In genomic region chr9:136773386-136774044, GRCh38 we compare ENCODE assay signal across 11 cellular contexts. TPM values are rescaled to one million over a fixed set of nuclear protein-coding genes. Genes with fewer than 3 reads are reported as not detected.
A peak's percentile ranks its signal among the peaks of the same experiment; 100 is the strongest.
DNase-seq lines count a peak whose midpoint lies in the region; ATAC-seq, FAIRE-seq and TF ChIP-seq lines count a peak whose summit lies in the region.
"Had no signal": no experiment of that assay in that cellular context is flagged by ENCODE, and none has a peak within 500 bp of the region (broad histone marks: within the 10 kb centered on the region; RNA-seq: fewer than 3 reads in every experiment).

No MANE protein-coding gene starts in this region.

- no peaks in the 10 kb centered on the region for H4K20me1 ChIP-seq in GM12878 (ENCODE audit: control insufficient read depth, insufficient read depth)

- H3K27ac ChIP-seq in GM12878 (ENCODE audit: control insufficient read depth, insufficient read depth) (no peak overlapping the region), psoas muscle (no peak overlapping the region)

- no peaks in the 10 kb centered on the region for H3K36me3 ChIP-seq in GM12878 (ENCODE audit: control insufficient read depth in 2 of 2, insufficient read depth in 2 of 2, low read length in 1 of 2)
- H3K36me3 ChIP-seq in psoas muscle (ENCODE audit: insufficient read depth in 1 of 2, low read depth in 1 of 2): no peaks in the 10 kb centered on the region

- TF ChIP-seq POLR2A in GM12878 (IDR thresholded peaks at IDR 0.05; ENCODE audit: low read depth, low read length): no peak

- no peak overlapping the region for H3K4me3 ChIP-seq in GM12878
- no peak overlapping the region for H3K4me3 ChIP-seq in psoas muscle

- TF ChIP-seq EP300 in GM12878 (IDR thresholded peaks at IDR 0.05; ENCODE audit: borderline replicate concordance in 1 of 2, control insufficient read depth in 1 of 2, low read depth in 2 of 2, low read length in 2 of 2): no peak

- BruUV-seq in GM12878 (replicated peaks; lab: Mats Ljungman, UMichigan): no TSS peak

- H3K27ac Mint-ChIP-seq in activated CD8-positive, alpha-beta memory T cell treated with anti-CD3 and anti-CD28 coated beads, Interleukin-2, amount 10 ng/mL, durations not matched to agents 7 days and 5 days: no peak overlapping the region
- H3K27ac Mint-ChIP-seq: CD8-positive, alpha-beta memory T cell had no signal

- WGBS in GM12878 (ENCODE audit: insufficient coverage, insufficient replicate concordance, low lambda C conversion rate, missing lambda C conversion rate): 35% methylated on average over 7 of the region's 7 CpGs
- WGBS in psoas muscle, 3 donors: 69 to 75% (median 73%) methylated on average over 7 of the region's 7 CpGs

- no peaks in the 10 kb centered on the region for H3K4me1 Mint-ChIP-seq in activated CD8-positive, alpha-beta memory T cell treated with anti-CD3 and anti-CD28 coated beads, Interleukin-2, amount 10 ng/mL, durations not matched to agents 7 days and 5 days

- H3K9me3 Mint-ChIP-seq in activated CD8-positive, alpha-beta memory T cell treated with anti-CD3 and anti-CD28 coated beads, Interleukin-2, amount 10 ng/mL, durations not matched to agents 7 days and 5 days (ENCODE audit: low read depth): no peaks in the 10 kb centered on the region

- RAD21 ChIA-PET in GM12878 (lab: Charles Lee; ENCODE audit: unreplicated experiment): no interaction called here

- no peaks in the 10 kb centered on the region for H3K79me2 ChIP-seq in GM12878 (ENCODE audit: control insufficient read depth, insufficient read depth, low read length)

- H3K9me3 ChIP-seq in GM12878 (replicated peaks; ENCODE audit: control insufficient read depth, insufficient read depth, low read length) (peaks cover 6% of the 10 kb centered on the region; the same call in 2 of the 3 replicates), psoas muscle (no peaks in the 10 kb centered on the region)

- no peak overlapping the region for H3K4me2 ChIP-seq in GM12878 (ENCODE audit: control insufficient read depth, insufficient read depth)

- H3K4me3 Mint-ChIP-seq in activated CD8-positive, alpha-beta memory T cell treated with anti-CD3 and anti-CD28 coated beads, Interleukin-2, amount 10 ng/mL, durations not matched to agents 7 days and 5 days: no peak overlapping the region
- H3K4me3 Mint-ChIP-seq: CD8-positive, alpha-beta memory T cell had no signal

- peak overlapping the region; percentile 89 for H2AFZ ChIP-seq in GM12878 (ENCODE audit: control insufficient read depth, low read depth, low read length)

- H3K36me3 Mint-ChIP-seq in activated CD8-positive, alpha-beta memory T cell treated with anti-CD3 and anti-CD28 coated beads, Interleukin-2, amount 10 ng/mL, durations not matched to agents 7 days and 5 days: no peaks in the 10 kb centered on the region

- no peaks in the 10 kb centered on the region for H3K4me1 ChIP-seq in GM12878 (ENCODE audit: control insufficient read depth, insufficient read depth, low read length)
- no peaks in the 10 kb centered on the region for H3K4me1 ChIP-seq in psoas muscle

- no peak for FAIRE-seq in GM12878 (lab: Jason Lieb, UNC)

- no peak overlapping the region for H3K9ac ChIP-seq in GM12878 (ENCODE audit: control insufficient read depth, insufficient read depth, low read length)

- peaks cover 16% of the 10 kb centered on the region for H3K27me3 Mint-ChIP-seq in activated CD8-positive, alpha-beta memory T cell treated with anti-CD3 and anti-CD28 coated beads, Interleukin-2, amount 10 ng/mL, durations not matched to agents 7 days and 5 days

- H3K27me3 ChIP-seq in GM12878 (replicated peaks in 1 of 2; ENCODE audit: control insufficient read depth in 2 of 2, insufficient read depth in 2 of 2, low read length in 1 of 2) (no peaks in the 10 kb centered on the region; a peak in 1 of 4 replicates), psoas muscle (ENCODE audit: insufficient read depth in 3 of 3, low read length in 2 of 3) (no peaks in the 10 kb centered on the region)

- intact Hi-C loops in GM12878 (cut with micrococcal nuclease; ENCODE audit: unreplicated experiment): no loop called here
- intact Hi-C loops in psoas muscle (cut with DNase I): no loop called here

- peak; percentile 64 for ATAC-seq in activated CD8-positive, alpha-beta memory T cell treated with anti-CD3 and anti-CD28 coated beads, Interleukin-2, amount 10 ng/mL, durations not matched to agents 7 days and 5 days
- peak; percentile 92 for ATAC-seq in GM12878
- peak; percentile 61 to 75 (median 70) for ATAC-seq in psoas muscle
- no peak for ATAC-seq in GM19455 (IDR thresholded peaks at IDR 0.05; ENCODE audit: unreplicated experiment)

- CTCF ChIA-PET in activated CD8-positive, alpha-beta memory T cell treated with anti-CD3 and anti-CD28 coated beads, Interleukin-2, amount 10 ng/mL, durations not matched to agents 7 days and 5 days (lab: Charles Lee): interaction anchor here (1.3 to 1.9 kb wide), 2 partner anchors 15 to 256 kb away, joined by 3 to 4 read pairs; no protein-coding TSS in a partner anchor
- CTCF ChIA-PET in GM12878 (lab: Yijun Ruan, JAX): interaction anchor here (0.8 to 9.3 kb wide), 2 partner anchors 10 to 15 kb away, joined by 4 to 163 read pairs; partner anchors contain the start of gene LCN8

- no peak for TF ChIP-seq RAD21 in GM12878 (IDR thresholded peaks at IDR 0.05; ENCODE audit: insufficient read depth, low read depth, low read length)

- SMC1A ChIA-PET in GM12878 (lab: Charles Lee; ENCODE audit: uncharacterized antibody, unreplicated experiment): no interaction called here

- in situ Hi-C loops in GM12878 (cut with MboI): no loop called here

- peak; percentile 61 for DNase-seq in activated CD8-positive, alpha-beta memory T cell treated with anti-CD3 and anti-CD28 coated beads, Interleukin-2, amount 10 ng/mL, durations not matched to agents 7 days and 5 days
- DNase-seq in activated CD8-positive, alpha-beta memory T cell treated with anti-CD3 and anti-CD28 coated beads, Interleukin-2, amount 50 U/mL, for 4 hours: no peak
- DNase-seq in NCI-H82 (lab: John Stamatoyannopoulos, UW) (peak; percentile 76), GM12878 (ENCODE audit: low read depth, low spot score) (no peak), psoas muscle (peak in 1 of 2 donors; percentile 60), NCI-H1436 (lab: John Stamatoyannopoulos, UW) (no peak), NCI-H2227 treated with DMSO at 0.1 percent for 48 hours (lab: John Stamatoyannopoulos, UW) (no peak)
- DNase-seq: CD8-positive, alpha-beta memory T cell had no signal

- POLR2A ChIA-PET in GM12878 (lab: Charles Lee): no interaction called here

- no peak for TF ChIP-seq CTCF in GM12878 (IDR thresholded peaks at IDR 0.05 in 2 of 3, conservative IDR thresholded peaks at IDR 0.05 in 1 of 3; ENCODE audit: control insufficient read depth in 2 of 3, extremely low read depth in 1 of 3, insufficient read depth in 1 of 3, low read depth in 3 of 3, low read length in 3 of 3)
- no peak for TF ChIP-seq CTCF in psoas muscle (IDR thresholded peaks at IDR 0.05)

RNA-seq across cellular contexts. Expression of gene LCN15, which starts 9.2 kb away (rescaled TPM):
- total RNA-seq in activated CD8-positive, alpha-beta memory T cell treated with anti-CD3 and anti-CD28 coated beads, Interleukin-2, amount 10 ng/mL, durations not matched to agents 7 days and 5 days: not detected
- 0.33 TPM in 1 of 2 replicates, not detected in the other for total RNA-seq in GM12878 (2013; cell fraction: nucleolus; rRNA removed)
- 0.22 TPM in 1 of 2 replicates, not detected in the other for total RNA-seq in GM12878 (2014; rRNA removed)
- not detected in 2 replicates for total RNA-seq in GM12878 (2014; rRNA removed; fragmentation: Illumina TruSeq; extraction: Trizol)
- total RNA-seq in GM12878 (2021): not detected in 2 replicates
- not detected for polyA plus RNA-seq in GM12878 (2011; ENCODE audit: low read depth)
- not detected in 2 replicates for polyA plus RNA-seq in GM12878 (2011; rRNA removed)
- polyA plus RNA-seq in GM12878 (2011; cell fraction: cytosol; rRNA removed): 0.05 TPM in 1 of 2 replicates, not detected in the other
- 0.04 TPM in 1 of 2 replicates, not detected in the other for polyA plus RNA-seq in GM12878 (2011; cell fraction: nucleus; rRNA removed)
- 0.13 and 0.23 TPM in 2 replicates for polyA plus RNA-seq in GM12878 (2012)
- not detected in 2 replicates for polyA plus RNA-seq in GM12878 (2014; fragmentation: Illumina TruSeq; extraction: Trizol)
- polyA plus RNA-seq in GM12878 (2014; fragmentation: Nextera tagmentation; extraction: Ambion mirVana): not detected
- 0.11 TPM in 1 of 2 replicates, not detected in the other for polyA plus RNA-seq in GM12878 (2014; rRNA removed)
- under 1 TPM; 0.37 to 0.50 TPM for polyA plus RNA-seq in GM12878 (2016; fragmentation: Nextera tagmentation; extraction: Ambion mirVana)
- polyA minus RNA-seq in GM12878 (2011; rRNA and poly(A)+ RNA removed): not detected in 2 replicates
- polyA minus RNA-seq in GM12878 (2011; cell fraction: cytosol; rRNA and poly(A)+ RNA removed): not detected in 2 replicates
- not detected in 2 replicates for polyA minus RNA-seq in GM12878 (2011; cell fraction: nucleus; rRNA and poly(A)+ RNA removed)
- total RNA-seq in psoas muscle: under 1 TPM in 1 of 4 donors, not detected in 3; 0.22 TPM
- 1 to 10 TPM in 1 of 3 donors, under 1 TPM in 1, not detected in 1; 0.14 to 1.4 TPM for polyA plus RNA-seq in psoas muscle
- total RNA-seq: CD8-positive, alpha-beta memory T cell; T-helper 1 cell treated with Interleukin-12 subunit alpha and Interleukin-12 subunit beta and Interleukin-4 antibody, amounts not matched to agents 30 ng/mL and 1 ng/mL, for 36 hours had no signal
- polyA plus RNA-seq: CD8-positive, alpha-beta memory T cell had no signal

RNA-seq across cellular contexts. Expression of gene LCN8, which starts 15.5 kb away (rescaled TPM):
- not detected for total RNA-seq in activated CD8-positive, alpha-beta memory T cell treated with anti-CD3 and anti-CD28 coated beads, Interleukin-2, amount 10 ng/mL, durations not matched to agents 7 days and 5 days
- not detected in 2 replicates for total RNA-seq in GM12878 (2013; cell fraction: nucleolus; rRNA removed)
- total RNA-seq in GM12878 (2014; rRNA removed) (not detected in 2 replicates), GM12878 (2014; rRNA removed; fragmentation: Illumina TruSeq; extraction: Trizol) (not detected in 2 replicates), GM12878 (2021) (not detected in 2 replicates), psoas muscle (1 to 10 TPM in 1 of 4 donors, under 1 TPM in 2, not detected in 1; 0.44 to 1.5 (median 0.50) TPM)
- not detected for polyA plus RNA-seq in GM12878 (2011; ENCODE audit: low read depth)
- polyA plus RNA-seq in GM12878 (2011; rRNA removed) (not detected in 2 replicates), GM12878 (2014; fragmentation: Illumina TruSeq; extraction: Trizol) (not detected in 2 replicates), GM12878 (2014; fragmentation: Nextera tagmentation; extraction: Ambion mirVana) (not detected), GM12878 (2014; rRNA removed) (not detected in 2 replicates), GM12878 (2016; fragmentation: Nextera tagmentation; extraction: Ambion mirVana) (not detected), psoas muscle (under 1 TPM in 2 of 3 donors, not detected in 1; 0.16 to 0.17 TPM)
- not detected in 2 replicates for polyA plus RNA-seq in GM12878 (2011; cell fraction: cytosol; rRNA removed)
- polyA plus RNA-seq in GM12878 (2011; cell fraction: nucleus; rRNA removed): not detected in 2 replicates
- not detected in 2 replicates for polyA plus RNA-seq in GM12878 (2012)
- polyA minus RNA-seq in GM12878 (2011; rRNA and poly(A)+ RNA removed): not detected in 2 replicates
- polyA minus RNA-seq in GM12878 (2011; cell fraction: cytosol; rRNA and poly(A)+ RNA removed): not detected in 2 replicates
- polyA minus RNA-seq in GM12878 (2011; cell fraction: nucleus; rRNA and poly(A)+ RNA removed): not detected in 2 replicates
- total RNA-seq: CD8-positive, alpha-beta memory T cell; dermis microvascular lymphatic vessel endothelial cell; T-helper 1 cell treated with Interleukin-12 subunit alpha and Interleukin-12 subunit beta and Interleukin-4 antibody, amounts not matched to agents 30 ng/mL and 1 ng/mL, for 36 hours had no signal
- polyA plus RNA-seq: CD8-positive, alpha-beta memory T cell had no signal

RNA-seq across cellular contexts. Expression of gene TMEM141, which starts 17.6 kb away (rescaled TPM):
- total RNA-seq in activated CD8-positive, alpha-beta memory T cell treated with anti-CD3 and anti-CD28 coated beads, Interleukin-2, amount 10 ng/mL, durations not matched to agents 7 days and 5 days: 10 to 100 TPM; 31.7 to 32.8 TPM
- 14.3 and 15.9 TPM in 2 replicates for total RNA-seq in GM12878 (2013; cell fraction: nucleolus; rRNA removed)
- total RNA-seq in GM12878 (2014; rRNA removed) (42.5 and 43.1 TPM in 2 replicates), GM12878 (2014; rRNA removed; fragmentation: Illumina TruSeq; extraction: Trizol) (27.4 and 29.2 TPM in 2 replicates), GM12878 (2021) (31.1 and 36.1 TPM in 2 replicates), psoas muscle (10 to 100 TPM; 32.0 to 49.1 (median 45.9) TPM)
- polyA plus RNA-seq in GM12878 (2011; ENCODE audit: low read depth): 6.3 TPM
- polyA plus RNA-seq in GM12878 (2011; rRNA removed) (11.0 and 20.2 TPM in 2 replicates), GM12878 (2014; fragmentation: Illumina TruSeq; extraction: Trizol) (15.2 and 38.1 TPM in 2 replicates), GM12878 (2014; fragmentation: Nextera tagmentation; extraction: Ambion mirVana) (10 to 100 TPM in 1 of 2 experiments, 1 to 10 TPM in 1; 7.8 to 13.3 TPM), GM12878 (2014; rRNA removed) (37.7 and 43.5 TPM in 2 replicates), GM12878 (2016; fragmentation: Nextera tagmentation; extraction: Ambion mirVana) (10 to 100 TPM; 46.7 to 48.6 TPM), psoas muscle (10 to 100 TPM; 49.3 to 89.1 (median 65.1) TPM)
- 35.8 and 37.1 TPM in 2 replicates for polyA plus RNA-seq in GM12878 (2011; cell fraction: cytosol; rRNA removed)
- polyA plus RNA-seq in GM12878 (2011; cell fraction: nucleus; rRNA removed): 23.1 and 24.7 TPM in 2 replicates
- 20.4 and 25.1 TPM in 2 replicates for polyA plus RNA-seq in GM12878 (2012)
- 5.8 and 8.3 TPM in 2 replicates for polyA minus RNA-seq in GM12878 (2011; rRNA and poly(A)+ RNA removed)
- polyA minus RNA-seq in GM12878 (2011; cell fraction: cytosol; rRNA and poly(A)+ RNA removed): 3.5 and 4.1 TPM in 2 replicates
- polyA minus RNA-seq in GM12878 (2011; cell fraction: nucleus; rRNA and poly(A)+ RNA removed): 9.7 and 14.3 TPM in 2 replicates

RNA-seq across cellular contexts. Expression of gene CCDC183, which starts 22.6 kb away (rescaled TPM):
- total RNA-seq in activated CD8-positive, alpha-beta memory T cell treated with anti-CD3 and anti-CD28 coated beads, Interleukin-2, amount 10 ng/mL, durations not matched to agents 7 days and 5 days: under 1 TPM; 0.26 to 0.91 TPM
- total RNA-seq in GM12878 (2013; cell fraction: nucleolus; rRNA removed): 2.4 and 2.5 TPM in 2 replicates
- total RNA-seq in GM12878 (2014; rRNA removed): not detected in 2 replicates
- total RNA-seq in GM12878 (2014; rRNA removed; fragmentation: Illumina TruSeq; extraction: Trizol): not detected in 2 replicates
- 0.27 TPM in 1 of 2 replicates, not detected in the other for total RNA-seq in GM12878 (2021)
- not detected for polyA plus RNA-seq in GM12878 (2011; ENCODE audit: low read depth)
- polyA plus RNA-seq in GM12878 (2011; rRNA removed): 0.26 and 0.43 TPM in 2 replicates
- polyA plus RNA-seq in GM12878 (2011; cell fraction: cytosol; rRNA removed): 0.22 TPM in 2 replicates
- polyA plus RNA-seq in GM12878 (2011; cell fraction: nucleus; rRNA removed): 3.2 and 4.4 TPM in 2 replicates
- 0.51 and 0.93 TPM in 2 replicates for polyA plus RNA-seq in GM12878 (2012)
- 0.04 TPM in 1 of 2 replicates, not detected in the other for polyA plus RNA-seq in GM12878 (2014; fragmentation: Illumina TruSeq; extraction: Trizol)
- polyA plus RNA-seq in GM12878 (2014; fragmentation: Nextera tagmentation; extraction: Ambion mirVana): not detected
- polyA plus RNA-seq in GM12878 (2014; rRNA removed): 0.25 and 0.60 TPM in 2 replicates
- polyA plus RNA-seq in GM12878 (2016; fragmentation: Nextera tagmentation; extraction: Ambion mirVana): 1 to 10 TPM in 1 of 2 experiments, under 1 TPM in 1; 0.55 to 1.2 TPM
- not detected in 2 replicates for polyA minus RNA-seq in GM12878 (2011; rRNA and poly(A)+ RNA removed)
- polyA minus RNA-seq in GM12878 (2011; cell fraction: cytosol; rRNA and poly(A)+ RNA removed): not detected in 2 replicates
- 0.12 TPM in 1 of 2 replicates, not detected in the other for polyA minus RNA-seq in GM12878 (2011; cell fraction: nucleus; rRNA and poly(A)+ RNA removed)
- not detected for total RNA-seq in psoas muscle
- polyA plus RNA-seq in psoas muscle: under 1 TPM in 2 of 3 donors, not detected in 1; 0.03 to 0.08 TPM

RNA-seq across cellular contexts. Expression of gene LCN6, which starts 25.2 kb away (rescaled TPM):
- total RNA-seq in activated CD8-positive, alpha-beta memory T cell treated with anti-CD3 and anti-CD28 coated beads, Interleukin-2, amount 10 ng/mL, durations not matched to agents 7 days and 5 days: not detected
- total RNA-seq in GM12878 (2013; cell fraction: nucleolus; rRNA removed): not detected in 2 replicates
- total RNA-seq in GM12878 (2014; rRNA removed) (not detected in 2 replicates), GM12878 (2014; rRNA removed; fragmentation: Illumina TruSeq; extraction: Trizol) (not detected in 2 replicates), GM12878 (2021) (not detected in 2 replicates), psoas muscle (10 to 100 TPM in 1 of 4 donors, 1 to 10 TPM in 2, under 1 TPM in 1; 0.44 to 14.7 (median 5.5) TPM)
- polyA plus RNA-seq in GM12878 (2011; ENCODE audit: low read depth): not detected
- polyA plus RNA-seq in GM12878 (2011; rRNA removed) (not detected in 2 replicates), GM12878 (2014; fragmentation: Illumina TruSeq; extraction: Trizol) (not detected in 2 replicates), GM12878 (2014; fragmentation: Nextera tagmentation; extraction: Ambion mirVana) (not detected), GM12878 (2014; rRNA removed) (not detected in 2 replicates), GM12878 (2016; fragmentation: Nextera tagmentation; extraction: Ambion mirVana) (not detected), psoas muscle (10 to 100 TPM; 10.7 to 15.0 (median 10.8) TPM)
- polyA plus RNA-seq in GM12878 (2011; cell fraction: cytosol; rRNA removed): not detected in 2 replicates
- polyA plus RNA-seq in GM12878 (2011; cell fraction: nucleus; rRNA removed): not detected in 2 replicates
- polyA plus RNA-seq in GM12878 (2012): not detected in 2 replicates
- polyA minus RNA-seq in GM12878 (2011; rRNA and poly(A)+ RNA removed): not detected in 2 replicates
- polyA minus RNA-seq in GM12878 (2011; cell fraction: cytosol; rRNA and poly(A)+ RNA removed): not detected in 2 replicates
- polyA minus RNA-seq in GM12878 (2011; cell fraction: nucleus; rRNA and poly(A)+ RNA removed): not detected in 2 replicates
- total RNA-seq: CD8-positive, alpha-beta memory T cell; dermis microvascular lymphatic vessel endothelial cell; T-helper 1 cell treated with Interleukin-12 subunit alpha and Interleukin-12 subunit beta and Interleukin-4 antibody, amounts not matched to agents 30 ng/mL and 1 ng/mL, for 36 hours had no signal
- polyA plus RNA-seq: CD8-positive, alpha-beta memory T cell had no signal

Comparison
In these comparisons a context has a peak if more than half of its experiments do, and no peak if none do; other contexts are left out.
1. DNase-seq: peak in activated CD8-positive, alpha-beta memory T cell treated with anti-CD3 and anti-CD28 coated beads, Interleukin-2, amount 10 ng/mL, durations not matched to agents 7 days and 5 days (single experiment) and NCI-H82 (single experiment); none in activated CD8-positive, alpha-beta memory T cell treated with anti-CD3 and anti-CD28 coated beads, Interleukin-2, amount 50 U/mL, for 4 hours (single experiment), GM12878 (single experiment), NCI-H1436 (single experiment) and NCI-H2227 treated with DMSO at 0.1 percent for 48 hours (single experiment).